In genomic region chr14:90397401-90398314, GRCh38 we compare ENCODE assay signal across 8 cellular contexts. TPM values are rescaled to one million over a fixed set of nuclear protein-coding genes. Genes with fewer than 3 reads are reported as not detected.
DNase-seq lines count a peak whose midpoint lies in the region; ATAC-seq lines count a peak whose summit lies in the region.

No MANE protein-coding gene starts in this region.

- no peaks in the 10 kb centered on the region for H3K9me3 Mint-ChIP-seq in activated CD4-positive, alpha-beta memory T cell treated with anti-CD3 and anti-CD28 coated beads, Interleukin-2, amount 10 ng/mL, durations not matched to agents 7 days and 5 days

- peak overlapping the region; percentile 89 for H3K27ac Mint-ChIP-seq in activated CD4-positive, alpha-beta memory T cell treated with anti-CD3 and anti-CD28 coated beads, Interleukin-2, amount 10 ng/mL, durations not matched to agents 7 days and 5 days

- POLR2A ChIA-PET in activated CD4-positive, alpha-beta memory T cell treated with anti-CD3 and anti-CD28 coated beads, Interleukin-2, amount 10 ng/mL, durations not matched to agents 7 days and 5 days (lab: Charles Lee): interaction anchor here (0.6 to 18.9 kb wide), 19 partner anchors 9 to 1472 kb away, joined by 3 to 733 read pairs (median 4); partner anchors contain the start of genes GPR68, NRDE2 and TDP1

- peak; percentile 21 for ATAC-seq in HG02588 (IDR thresholded peaks at IDR 0.05; ENCODE audit: unreplicated experiment)

- H3K27me3 Mint-ChIP-seq in activated CD4-positive, alpha-beta memory T cell treated with anti-CD3 and anti-CD28 coated beads, Interleukin-2, amount 10 ng/mL, durations not matched to agents 7 days and 5 days: no peaks in the 10 kb centered on the region

- H3K4me1 Mint-ChIP-seq in activated CD4-positive, alpha-beta memory T cell treated with anti-CD3 and anti-CD28 coated beads, Interleukin-2, amount 10 ng/mL, durations not matched to agents 7 days and 5 days: peaks cover 40% of the 10 kb centered on the region

- peak overlapping the region; percentile 97 for H3K4me3 Mint-ChIP-seq in activated CD4-positive, alpha-beta memory T cell treated with anti-CD3 and anti-CD28 coated beads, Interleukin-2, amount 10 ng/mL, durations not matched to agents 7 days and 5 days

- CTCF ChIA-PET in activated CD4-positive, alpha-beta memory T cell treated with anti-CD3 and anti-CD28 coated beads, Interleukin-2, amount 10 ng/mL, durations not matched to agents 7 days and 5 days (lab: Charles Lee): interaction anchor here (1.1 to 2.5 kb wide), 2 partner anchors 10 to 14 kb away, joined by 4 to 31 read pairs; no protein-coding TSS in a partner anchor

- DNase-seq in DMS 273 (lab: John Stamatoyannopoulos, UW; ENCODE audit: unreplicated experiment): peak; percentile 86
- no peak for DNase-seq in DMS 273 treated with DMSO at 0.1 percent for 48 hours (lab: John Stamatoyannopoulos, UW)
- peak; percentile 66 for DNase-seq in NCI-H146 treated with DMSO at 0.1 percent for 48 hours (lab: John Stamatoyannopoulos, UW; ENCODE audit: unreplicated experiment)
- peak; percentile 85 for DNase-seq in activated CD4-positive, alpha-beta memory T cell treated with anti-CD3 and anti-CD28 coated beads, Interleukin-2, amount 10 ng/mL, durations not matched to agents 7 days and 5 days
- DNase-seq in effector CD4-positive, alpha-beta T cell: peak; percentile 52
- DNase-seq in medulla oblongata (ENCODE audit: extremely low spot score): peak; percentile 56
- DNase-seq in stimulated activated CD8-positive, alpha-beta memory T cell treated with anti-CD3 and anti-CD28 coated beads, Interleukin-12 subunit alpha, Interleukin-12 subunit beta, amount 100 ng/mL, for 24 hours (ENCODE audit: extremely low read depth): peak; percentile 35

- peaks cover 48% of the 10 kb centered on the region for H3K36me3 Mint-ChIP-seq in activated CD4-positive, alpha-beta memory T cell treated with anti-CD3 and anti-CD28 coated beads, Interleukin-2, amount 10 ng/mL, durations not matched to agents 7 days and 5 days (ENCODE audit: low read depth)

RNA-seq across cellular contexts. Expression of gene CALM1, which starts 0.8 kb away (rescaled TPM):
- total RNA-seq in activated CD4-positive, alpha-beta memory T cell treated with anti-CD3 and anti-CD28 coated beads, Interleukin-2, amount 10 ng/mL, durations not matched to agents 7 days and 5 days: 100 to 1,000 TPM; 901 TPM
